In genomic region chr1:39391741-39392679, GRCh38 we compare ENCODE assay signal across 8 cellular contexts.
DNase-seq lines count a peak whose midpoint lies in the region; ATAC-seq and TF ChIP-seq lines count a peak whose summit lies in the region.

No MANE protein-coding gene starts in this region.

- TF ChIP-seq CTCF in cardiac muscle cell (IDR thresholded peaks at IDR 0.05; ENCODE audit: low read depth, low read length): no peak

- peaks cover 41% of the 10 kb centered on the region for H3K4me1 Mint-ChIP-seq in activated T-helper 2 cell treated with anti-CD3 and anti-CD28 coated beads, Interferon-gamma antibody, Interleukin-2, Interleukin-4, amounts not matched to agents 10 μg/mL and 5 μg/mL and 100 μg/mL, durations not matched to agents 14 hours and 24 hours and 36 hours (ENCODE audit: low read depth)

- ATAC-seq in activated CD4-positive, CD25-positive, alpha-beta regulatory T cell treated with anti-CD3 and anti-CD28 coated beads, Interleukin-2, amount 50 U/mL, for 24 hours: peak; percentile 59 to 70
- ATAC-seq in GM19395 (IDR thresholded peaks at IDR 0.05; ENCODE audit: unreplicated experiment): no peak

- H3K4me1 ChIP-seq in cardiac muscle cell (ENCODE audit: low read depth): peaks cover 70% of the 10 kb centered on the region

- H3K27me3 ChIP-seq in cardiac muscle cell: no peaks in the 10 kb centered on the region

- peak overlapping the region; percentile 4 for H3K27ac Mint-ChIP-seq in activated T-helper 2 cell treated with anti-CD3 and anti-CD28 coated beads, Interferon-gamma antibody, Interleukin-2, Interleukin-4, amounts not matched to agents 10 μg/mL and 5 μg/mL and 100 μg/mL, durations not matched to agents 14 hours and 24 hours and 36 hours

- H3K4me3 Mint-ChIP-seq in activated T-helper 2 cell treated with anti-CD3 and anti-CD28 coated beads, Interferon-gamma antibody, Interleukin-2, Interleukin-4, amounts not matched to agents 10 μg/mL and 5 μg/mL and 100 μg/mL, durations not matched to agents 14 hours and 24 hours and 36 hours (ENCODE audit: low read depth): no peak overlapping the region

- H3K9me3 Mint-ChIP-seq in activated T-helper 2 cell treated with anti-CD3 and anti-CD28 coated beads, Interferon-gamma antibody, Interleukin-2, Interleukin-4, amounts not matched to agents 10 μg/mL and 5 μg/mL and 100 μg/mL, durations not matched to agents 14 hours and 24 hours and 36 hours: no peaks in the 10 kb centered on the region

- intact Hi-C loops in activated T-helper 2 cell treated with anti-CD3 and anti-CD28 coated beads, Interferon-gamma antibody, Interleukin-2, Interleukin-4, amounts not matched to agents 10 μg/mL and 5 μg/mL and 100 μg/mL, durations not matched to agents 14 hours and 24 hours and 36 hours (cut with micrococcal nuclease): no loop called here

- peaks cover 17% of the 10 kb centered on the region for H3K36me3 ChIP-seq in cardiac muscle cell

- peaks cover 62% of the 10 kb centered on the region for H3K36me3 Mint-ChIP-seq in activated T-helper 2 cell treated with anti-CD3 and anti-CD28 coated beads, Interferon-gamma antibody, Interleukin-2, Interleukin-4, amounts not matched to agents 10 μg/mL and 5 μg/mL and 100 μg/mL, durations not matched to agents 14 hours and 24 hours and 36 hours (ENCODE audit: low read depth)

- no peaks in the 10 kb centered on the region for H3K27me3 Mint-ChIP-seq in activated T-helper 2 cell treated with anti-CD3 and anti-CD28 coated beads, Interferon-gamma antibody, Interleukin-2, Interleukin-4, amounts not matched to agents 10 μg/mL and 5 μg/mL and 100 μg/mL, durations not matched to agents 14 hours and 24 hours and 36 hours (ENCODE audit: low read depth)

- no peak for DNase-seq in activated CD4-positive, CD25-positive, alpha-beta regulatory T cell treated with anti-CD3 and anti-CD28 coated beads, Interleukin-2, amount 50 U/mL, for 72 hours
- DNase-seq in activated T-helper 2 cell treated with anti-CD3 and anti-CD28 coated beads, Interferon-gamma antibody, Interleukin-2, Interleukin-4, amounts not matched to agents 10 μg/mL and 5 μg/mL and 100 μg/mL, durations not matched to agents 14 hours and 24 hours and 36 hours (ENCODE audit: low spot score): no peak
- peak; percentile 52 to 88 for DNase-seq in cardiac muscle cell (ENCODE audit: low read depth in 1 of 2, low spot score in 1 of 2)
- DNase-seq in putamen (ENCODE audit: low spot score): peak; percentile 73
- no peak for DNase-seq in stimulated activated naive CD4-positive, alpha-beta T cell (lab: John Stamatoyannopoulos, UW)
- DNase-seq in NCI-H1417 treated with DMSO at 0.1 percent for 48 hours (lab: John Stamatoyannopoulos, UW): no peak

- peak overlapping the region; percentile 1 for H3K4me3 ChIP-seq in cardiac muscle cell

- H3K9me3 ChIP-seq in cardiac muscle cell (ENCODE audit: low read depth): no peaks in the 10 kb centered on the region

- H3K27ac ChIP-seq in cardiac muscle cell: peak overlapping the region; percentile 91

Comparison
In these comparisons a context has a peak if more than half of its experiments do, and no peak if none do; other contexts are left out.
1. DNase-seq: peak in cardiac muscle cell (2 of 2) and putamen (single experiment); none in activated CD4-positive, CD25-positive, alpha-beta regulatory T cell treated with anti-CD3 and anti-CD28 coated beads, Interleukin-2, amount 50 U/mL, for 72 hours (single experiment), activated T-helper 2 cell treated with anti-CD3 and anti-CD28 coated beads, Interferon-gamma antibody, Interleukin-2, Interleukin-4, amounts not matched to agents 10 μg/mL and 5 μg/mL and 100 μg/mL, durations not matched to agents 14 hours and 24 hours and 36 hours (single experiment), stimulated activated naive CD4-positive, alpha-beta T cell (0 of 6) and NCI-H1417 treated with DMSO at 0.1 percent for 48 hours (single experiment).